ENCODE assay signal across 15 cellular contexts in genomic region chr12:125056306-125056705, GRCh38. TPM values are rescaled to one million over a fixed set of nuclear protein-coding genes. Genes with fewer than 3 reads are reported as not detected.
DNase-seq lines count a peak whose midpoint lies in the region; ATAC-seq, FAIRE-seq and TF ChIP-seq lines count a peak whose summit lies in the region.
"Had no signal": no experiment of that assay in that cellular context is flagged by ENCODE, and none has a peak within 500 bp of the region (broad histone marks: within the 10 kb centered on the region; RNA-seq: fewer than 3 reads in every experiment).

No MANE protein-coding gene starts in this region.

- no peak overlapping the region for H4K5ac ChIP-seq in H1 (ENCODE audit: insufficient read length, low read depth, low read length)

- H3F3A ChIP-seq in MM.1S (ENCODE audit: insufficient read depth, low read length): no peaks in the 10 kb centered on the region

- H2AK5ac ChIP-seq in H1 (ENCODE audit: low read depth, low read length): no peak overlapping the region

- no peaks in the 10 kb centered on the region for H3K23me2 ChIP-seq in H1 (ENCODE audit: low read depth, low read length)

- H4K91ac ChIP-seq in H1 (replicated peaks; ENCODE audit: insufficient read length, low read length): no peak overlapping the region

- no peaks in the 10 kb centered on the region for H3K79me2 ChIP-seq in HepG2 (ENCODE audit: insufficient read depth, low read length)
- no peaks in the 10 kb centered on the region for H3K79me2 ChIP-seq in H1 (ENCODE audit: control insufficient read depth in 1 of 2, insufficient read depth in 2 of 2, low read length in 2 of 2)
- H3K79me2 ChIP-seq in osteoblast (ENCODE audit: insufficient read depth, low read length): no peaks in the 10 kb centered on the region
- H3K79me2 ChIP-seq in MM.1S (ENCODE audit: low read length): no peaks in the 10 kb centered on the region

- H3K4me1 ChIP-seq in HepG2 (ENCODE audit: insufficient read depth, low read length): peaks cover 13% of the 10 kb centered on the region; the same call in 1 of the 2 replicates
- H3K4me1 ChIP-seq in right lobe of liver: no peaks in the 10 kb centered on the region
- no peaks in the 10 kb centered on the region; a peak in 1 of 7 replicates for H3K4me1 ChIP-seq in H1 (replicated peaks in 1 of 4; ENCODE audit: control insufficient read depth in 3 of 4, insufficient read depth in 4 of 4, low read length in 3 of 4)
- H3K4me1 ChIP-seq in osteoblast (ENCODE audit: insufficient read depth, low read length): no peaks in the 10 kb centered on the region
- H3K4me1 ChIP-seq in esophagus muscularis mucosa: no peaks in the 10 kb centered on the region
- H3K4me1 ChIP-seq in MM.1S (ENCODE audit: low read length): no peaks in the 10 kb centered on the region

- no peak for DNase-seq in HepG2 (ENCODE audit: low spot score)
- DNase-seq in right lobe of liver: no peak
- no peak for DNase-seq in H1 (ENCODE audit: low read depth in 1 of 2, low spot score in 2 of 2)
- DNase-seq in osteoblast (ENCODE audit: insufficient read length, low spot score, missing footprints): no peak
- no peak for DNase-seq in esophagus muscularis mucosa (ENCODE audit: extremely low spot score)
- no peak for DNase-seq in MM.1S
- DNase-seq in nucleus accumbens (lab: John Stamatoyannopoulos, UW): no peak
- DNase-seq: Caco-2; CD8-positive, alpha-beta memory T cell; DND-41; GF-D8; H7 had no signal

- no peak overlapping the region for H3K14ac ChIP-seq in H1 (ENCODE audit: insufficient read length)

- no peaks in the 10 kb centered on the region for H3K27me3 ChIP-seq in HepG2 (ENCODE audit: control insufficient read depth in 1 of 2, insufficient read depth in 2 of 2, low read length in 2 of 2)
- H3K27me3 ChIP-seq in right lobe of liver: no peaks in the 10 kb centered on the region
- no peaks in the 10 kb centered on the region for H3K27me3 ChIP-seq in H1 (replicated peaks in 1 of 4; ENCODE audit: control insufficient read depth in 3 of 4, extremely low read depth in 1 of 4, insufficient read depth in 3 of 4, low read length in 3 of 4)
- no peaks in the 10 kb centered on the region for H3K27me3 ChIP-seq in osteoblast (ENCODE audit: insufficient read depth, low read length)
- H3K27me3 ChIP-seq in esophagus muscularis mucosa: no peaks in the 10 kb centered on the region
- no peaks in the 10 kb centered on the region for H3K27me3 ChIP-seq in MM.1S (replicated peaks; ENCODE audit: insufficient read depth, low read length)
- H3K27me3 ChIP-seq: BLaER1 had no signal

- no peak overlapping the region for H2BK20ac ChIP-seq in H1 (ENCODE audit: low read length)

- H2BK12ac ChIP-seq in H1 (ENCODE audit: low read depth, low read length): peak overlapping the region; percentile 27; the same call in 1 of the 2 replicates

- no peaks in the 10 kb centered on the region for H3K9me2 ChIP-seq in MM.1S (replicated peaks; ENCODE audit: insufficient read depth, low read length)

- H3K36me3 ChIP-seq in HepG2 (replicated peaks in 1 of 2; ENCODE audit: control insufficient read depth in 1 of 2, insufficient read depth in 2 of 2, low read length in 2 of 2): no peaks in the 10 kb centered on the region
- H3K36me3 ChIP-seq in right lobe of liver: no peaks in the 10 kb centered on the region
- no peaks in the 10 kb centered on the region for H3K36me3 ChIP-seq in H1 (ENCODE audit: control insufficient read depth in 2 of 4, insufficient read depth in 4 of 4, low read length in 3 of 4)
- no peaks in the 10 kb centered on the region for H3K36me3 ChIP-seq in osteoblast (ENCODE audit: insufficient read depth, low read length)
- H3K36me3 ChIP-seq in esophagus muscularis mucosa: no peaks in the 10 kb centered on the region
- H3K36me3 ChIP-seq in MM.1S (replicated peaks; ENCODE audit: insufficient read depth, low read length): no peaks in the 10 kb centered on the region
- H3K36me3 ChIP-seq: BLaER1 had no signal

- H2BK15ac ChIP-seq in H1 (ENCODE audit: low read length): no peak overlapping the region

- H3K9ac ChIP-seq in HepG2 (ENCODE audit: insufficient read depth, low read depth, low read length): no peak overlapping the region
- H3K9ac ChIP-seq in H1 (replicated peaks in 1 of 4; ENCODE audit: extremely low read depth in 1 of 4, low read depth in 3 of 4, low read length in 3 of 4): no peak overlapping the region
- no peak overlapping the region for H3K9ac ChIP-seq in MM.1S (ENCODE audit: low read length)
- H3K9ac ChIP-seq: BLaER1 had no signal

- FAIRE-seq in HepG2 (lab: Jason Lieb, UNC) (no peak), H1 (lab: Jason Lieb, UNC) (no peak)

- POLR2A ChIA-PET in HepG2 (lab: Yijun Ruan, JAX) (no interaction called here), H1 (lab: Charles Lee; ENCODE audit: partially characterized antibody) (interaction anchor here (0.7 kb wide), 1 partner anchor 20 kb away, joined by 3 read pairs; no protein-coding TSS in a partner anchor)

- H2AFZ ChIP-seq in HepG2 (ENCODE audit: low read length): peak overlapping the region; percentile 44
- no peak overlapping the region for H2AFZ ChIP-seq in H1 (ENCODE audit: low read length)
- peak overlapping the region; percentile 47 for H2AFZ ChIP-seq in osteoblast (ENCODE audit: low read length)
- H2AFZ ChIP-seq in MM.1S (ENCODE audit: low read length): no peak overlapping the region

- CTCF ChIA-PET in HepG2 (lab: Yijun Ruan, JAX; ENCODE audit: low intra/inter-chr PET ratio, low total read pairs) (no interaction called here), H1 (lab: Charles Lee; ENCODE audit: partially characterized antibody) (interaction anchor here (0.6 kb wide), 1 partner anchor 1937 kb away, joined by 3 read pairs; no protein-coding TSS in a partner anchor)

- no peak overlapping the region for H3K18ac ChIP-seq in H1 (ENCODE audit: extremely low read depth, low read length)

- no peak overlapping the region for H2BK120ac ChIP-seq in H1 (replicated peaks; ENCODE audit: low read depth, low read length)

- TF ChIP-seq CTCF in HepG2 (CRISPR knock-in tag; IDR thresholded peaks at IDR 0.05) (no peak), right lobe of liver (IDR thresholded peaks at IDR 0.05) (no peak), H1 (IDR thresholded peaks at IDR 0.05; ENCODE audit: control extremely low read depth in 1 of 3, insufficient read depth in 1 of 3, low read depth in 1 of 3, low read length in 3 of 3) (no peak), osteoblast (IDR thresholded peaks at IDR 0.05; ENCODE audit: extremely low read depth, low read depth, low read length) (no peak), esophagus muscularis mucosa (IDR thresholded peaks at IDR 0.05) (no peak), MM.1S (IDR thresholded peaks at IDR 0.05; ENCODE audit: low read length) (no peak)

- TF ChIP-seq RAD21 in HepG2 (CRISPR knock-in tag; IDR thresholded peaks at IDR 0.05) (no peak), H1 (IDR thresholded peaks at IDR 0.05 in 1 of 2, conservative IDR thresholded peaks at IDR 0.05 in 1 of 2; ENCODE audit: low read depth in 2 of 2, low read length in 2 of 2) (no peak)

- H3K4ac ChIP-seq in H1 (replicated peaks; ENCODE audit: insufficient read length, low read depth, low read length): no peak overlapping the region

- WGBS in HepG2 (ENCODE audit: low lambda C conversion rate): 77% methylated on average over 12 of the region's 14 CpGs
- 94% methylated on average over 6 of the region's 14 CpGs for WGBS in right lobe of liver (ENCODE audit: insufficient coverage, low coverage, low lambda C conversion rate, missing lambda C conversion rate)
- 92% methylated on average over 8 of the region's 14 CpGs; no CpG with 5 or more reads in 1 of the 2 experiments for WGBS in H1 (ENCODE audit: extremely low coverage in 1 of 2, insufficient coverage in 1 of 2, insufficient read length in 1 of 2, insufficient replicate concordance in 2 of 2, low coverage in 1 of 2, low lambda C conversion rate in 2 of 2, missing lambda C conversion rate in 1 of 2), 2 experiments
- 87% methylated on average over 14 of the region's 14 CpGs for WGBS in esophagus muscularis mucosa

- H3K9me3 ChIP-seq in HepG2 (ENCODE audit: low read length) (no peaks in the 10 kb centered on the region), right lobe of liver (no peaks in the 10 kb centered on the region), H1 (ENCODE audit: insufficient read depth in 2 of 2, low read depth in 1 of 2, low read length in 1 of 2) (peaks cover 3 to 8% of the 10 kb centered on the region in 2 experiments; a peak in 2 of 4 replicates), osteoblast (ENCODE audit: low read depth, low read length) (no peaks in the 10 kb centered on the region), esophagus muscularis mucosa (no peaks in the 10 kb centered on the region), MM.1S (replicated peaks; ENCODE audit: insufficient read depth, low read length) (no peaks in the 10 kb centered on the region)
- H3K9me3 ChIP-seq: Caco-2 had no signal

- no TSS peak for BruUV-seq in HepG2 (replicated peaks; lab: Mats Ljungman, UMichigan)

- H3K56ac ChIP-seq in H1 (replicated peaks; ENCODE audit: insufficient read length, low read depth, low read length): no peak overlapping the region

- H3K4me3 ChIP-seq in HepG2 (replicated peaks in 1 of 3; ENCODE audit: insufficient read depth in 1 of 3, low read depth in 2 of 3, low read length in 3 of 3) (no peak overlapping the region), right lobe of liver (no peak overlapping the region), H1 (ENCODE audit: extremely low read depth in 1 of 4, insufficient read depth in 2 of 4, low read depth in 3 of 4, low read length in 4 of 4) (no peak overlapping the region), osteoblast (ENCODE audit: insufficient read depth, low read length) (no peak overlapping the region), esophagus muscularis mucosa (no peak overlapping the region), MM.1S (ENCODE audit: low read length) (no peak overlapping the region)
- H3K4me3 ChIP-seq: BLaER1 had no signal

- H2BK5ac ChIP-seq in H1 (ENCODE audit: low read depth, low read length): no peak overlapping the region

- H3K27ac ChIP-seq in HepG2 (ENCODE audit: extremely low read length, insufficient read depth, low read length) (no peak overlapping the region), right lobe of liver (no peak overlapping the region), H1 (ENCODE audit: low read depth, low read length) (no peak overlapping the region), osteoblast (ENCODE audit: low read depth, low read length) (no peak overlapping the region), esophagus muscularis mucosa (replicated peaks in 1 of 4) (no peak overlapping the region), MM.1S (ENCODE audit: low read length) (no peak overlapping the region)
- H3K27ac ChIP-seq: 22Rv1, BLaER1 had no signal

- no peak for TF ChIP-seq EP300 in HepG2 (IDR thresholded peaks at IDR 0.05; ENCODE audit: low read depth in 2 of 2, low read length in 2 of 2)
- no peak for TF ChIP-seq EP300 in HepG2 (CRISPR knock-in tag; IDR thresholded peaks at IDR 0.05; ENCODE audit: borderline replicate concordance)
- no peak for TF ChIP-seq EP300 in H1 (IDR thresholded peaks at IDR 0.05; ENCODE audit: borderline replicate concordance in 1 of 2, low read depth in 2 of 2, low read length in 2 of 2)
- no peak for TF ChIP-seq EP300 in esophagus muscularis mucosa (IDR thresholded peaks at IDR 0.05)

- no peak overlapping the region for H3K23ac ChIP-seq in H1 (ENCODE audit: insufficient read length)

- in situ Hi-C loops in HepG2 (cut with HindIII; ENCODE audit: extremely low pct_ligation_motif_present, low pct_unique_long_range_greater_than_20kb): no loop called here

- ATAC-seq in HepG2 (peak; percentile 28; the same call in 2 of the 3 replicates), right lobe of liver (no peak), HG02981 (IDR thresholded peaks at IDR 0.05; ENCODE audit: unreplicated experiment) (no peak)

- no peaks in the 10 kb centered on the region for H3K79me1 ChIP-seq in H1 (ENCODE audit: low read depth, low read length)

- H4K20me1 ChIP-seq in HepG2 (ENCODE audit: insufficient read depth, low read length): no peaks in the 10 kb centered on the region
- H4K20me1 ChIP-seq in H1 (replicated peaks in 1 of 2; ENCODE audit: control insufficient read depth in 1 of 2, insufficient read depth in 2 of 2, low read length in 2 of 2): no peaks in the 10 kb centered on the region
- no peaks in the 10 kb centered on the region for H4K20me1 ChIP-seq in osteoblast (ENCODE audit: insufficient read depth, low read length)
- no peaks in the 10 kb centered on the region for H4K20me1 ChIP-seq in MM.1S (ENCODE audit: insufficient read depth, low read length)
- H4K20me1 ChIP-seq: BLaER1 had no signal

- no peak overlapping the region for H4K8ac ChIP-seq in H1 (ENCODE audit: extremely low read depth, insufficient read depth, low read length)

- intact Hi-C loops in HepG2 (cut with micrococcal nuclease; ENCODE audit: unreplicated experiment) (no loop called here), right lobe of liver (cut with DNase I) (no loop called here), esophagus muscularis mucosa (cut with DNase I) (no loop called here)

- TF ChIP-seq POLR2A in HepG2 (IDR thresholded peaks at IDR 0.05; ENCODE audit: insufficient read depth in 1 of 2, low read depth in 2 of 2, low read length in 2 of 2) (no peak), right lobe of liver (IDR thresholded peaks at IDR 0.05) (no peak), H1 (IDR thresholded peaks at IDR 0.05; ENCODE audit: control extremely low read depth in 1 of 2, low read depth in 2 of 2, low read length in 2 of 2) (no peak), esophagus muscularis mucosa (IDR thresholded peaks at IDR 0.05; ENCODE audit: low read depth) (no peak)

- H3K4me2 ChIP-seq in HepG2 (ENCODE audit: low read depth, low read length): peak overlapping the region; percentile 56
- no peak overlapping the region for H3K4me2 ChIP-seq in H1 (ENCODE audit: insufficient read depth in 1 of 2, low read depth in 2 of 2, low read length in 2 of 2)
- no peak overlapping the region for H3K4me2 ChIP-seq in osteoblast (ENCODE audit: insufficient read depth, low read length)
- no peak overlapping the region for H3K4me2 ChIP-seq in MM.1S (ENCODE audit: low read depth, low read length)
- H3K4me2 ChIP-seq: BLaER1 had no signal

RNA-seq across cellular contexts. Expression of gene AACS, which starts 8.9 kb away (rescaled TPM):
- total RNA-seq in HepG2 (2016; rRNA removed; fragmentation: Illumina TruSeq; extraction: Trizol) (26.3 and 28.8 TPM in 2 replicates), right lobe of liver (10 to 100 TPM in 1 of 6 experiments, 1 to 10 TPM in 5; 3.2 to 11.3 (median 4.8) TPM), osteoblast (24.5 and 26.4 TPM in 2 replicates), esophagus muscularis mucosa (10 to 100 TPM; 10.2 to 16.7 (median 13.9) TPM)
- 8.4 and 10.7 TPM in 2 replicates for total RNA-seq in HepG2 (2016; cell fraction: cytosol; rRNA removed; fragmentation: Illumina TruSeq; extraction: Trizol; ENCODE audit: low read depth)
- total RNA-seq in HepG2 (2016; cell fraction: insoluble cytoplasmic fraction; rRNA removed; fragmentation: Illumina TruSeq; extraction: Trizol): 22.7 and 29.1 TPM in 2 replicates
- total RNA-seq in HepG2 (2016; cell fraction: membrane; rRNA removed; fragmentation: Illumina TruSeq; extraction: Trizol): 18.6 and 20.0 TPM in 2 replicates
- total RNA-seq in HepG2 (2016; cell fraction: nucleus; rRNA removed; fragmentation: Illumina TruSeq; extraction: Trizol): 22.1 and 23.1 TPM in 2 replicates
- polyA plus RNA-seq in HepG2 (2011; rRNA removed) (23.3 and 23.5 TPM in 2 replicates), H1 (2011; rRNA removed) (51.9 and 60.8 TPM in 2 replicates)
- polyA plus RNA-seq in HepG2 (2011; cell fraction: cytosol; rRNA removed): 19.3 and 21.2 TPM in 2 replicates
- polyA plus RNA-seq in HepG2 (2011; cell fraction: nucleus; rRNA removed): 37.9 and 38.1 TPM in 2 replicates
- polyA plus RNA-seq in HepG2 (2012): 23.5 and 30.2 TPM in 2 replicates
- 4.5 and 5.2 TPM in 2 replicates for polyA plus RNA-seq in HepG2 (2016; cell fraction: cytosol; fragmentation: Illumina TruSeq; extraction: Trizol; ENCODE audit: low read depth)
- 22.1 and 25.9 TPM in 2 replicates for polyA plus RNA-seq in HepG2 (2016; cell fraction: insoluble cytoplasmic fraction; fragmentation: Illumina TruSeq; extraction: Trizol; ENCODE audit: low read depth)
- 10.6 and 13.7 TPM in 2 replicates for polyA plus RNA-seq in HepG2 (2016; cell fraction: membrane; fragmentation: Illumina TruSeq; extraction: Trizol; ENCODE audit: low read depth)
- 30.6 and 33.2 TPM in 2 replicates for polyA plus RNA-seq in HepG2 (2016; cell fraction: nucleus; fragmentation: Illumina TruSeq; extraction: Trizol; ENCODE audit: insufficient read depth, low read depth)
- polyA minus RNA-seq in HepG2 (2011; rRNA and poly(A)+ RNA removed; ENCODE audit: low replicate concordance): 35.1 and 50.6 TPM in 2 replicates
- 17.8 and 17.9 TPM in 2 replicates for polyA minus RNA-seq in HepG2 (2011; cell fraction: cytosol; rRNA and poly(A)+ RNA removed)
- 23.1 and 26.7 TPM in 2 replicates for polyA minus RNA-seq in HepG2 (2011; cell fraction: nucleus; rRNA and poly(A)+ RNA removed)
- 52.4 and 54.6 TPM in 2 replicates for total RNA-seq in H1 (2021; fragmentation: NEBNext Ultra II Directional; extraction: Animal tissue kit (Norgen Biotek cat#: 25700))
- 40.7 TPM for polyA plus RNA-seq in H1 (2011; cell fraction: cytosol; rRNA removed)
- polyA plus RNA-seq in H1 (2011; cell fraction: nucleus; rRNA removed): 79.8 TPM
- polyA plus RNA-seq in H1 (2012, experiment 1 of 2): 44.6 to 57.4 TPM (median 56.9 TPM) in 4 replicates
- polyA plus RNA-seq in H1 (2012, experiment 2 of 2): 57.2 TPM
- 26.7 TPM for polyA plus RNA-seq in H1 (2013, experiment 1 of 2)
- polyA plus RNA-seq in H1 (2013, experiment 2 of 2): 25.2 TPM
- 66.1 and 81.3 TPM in 2 replicates for polyA minus RNA-seq in H1 (2011; rRNA and poly(A)+ RNA removed)
- polyA minus RNA-seq in H1 (2011; cell fraction: cytosol; rRNA and poly(A)+ RNA removed): 36.7 TPM
- 35.1 TPM for polyA minus RNA-seq in H1 (2011; cell fraction: nucleus; rRNA and poly(A)+ RNA removed)

Comparison
In these comparisons a context has a peak if more than half of its experiments do, and no peak if none do; other contexts are left out.
1. H2AFZ ChIP-seq: peak in HepG2 (single experiment) and osteoblast (single experiment); none in H1 (single experiment) and MM.1S (single experiment).